ENCODE assay signal across 2 cellular contexts in genomic region chr18:31702449-31702848, GRCh38.
A peak's percentile ranks its signal among the peaks of the same experiment; 100 is the strongest.
TF ChIP-seq lines count a peak whose summit lies in the region.

No MANE protein-coding gene starts in this region.

TF ChIP-seq in GM23338, 12 proteins besides CTCF, POLR2A, EP300 and RAD21:
- no peak for TF ChIP-seq EZH2phosphoT487 (IDR thresholded peaks at IDR 0.05; ENCODE audit: unreplicated experiment)
- TF ChIP-seq POLR2AphosphoS5 (IDR thresholded peaks at IDR 0.05; ENCODE audit: low read depth), result no peak
- TF ChIP-seq JUNB (IDR thresholded peaks at IDR 0.05; ENCODE audit: unreplicated experiment), result no peak
- TF ChIP-seq ZNF462 (CRISPR knock-in tag; IDR thresholded peaks at IDR 0.05), result no peak
- TF ChIP-seq ZNF331 (CRISPR knock-in tag; IDR thresholded peaks at IDR 0.05; ENCODE audit: low read depth), result no peak
- no peak for TF ChIP-seq STAT1 (IDR thresholded peaks at IDR 0.05; ENCODE audit: unreplicated experiment)
- TF ChIP-seq ETS1 (IDR thresholded peaks at IDR 0.05), result no peak
- no peak for TF ChIP-seq ZNF114 (CRISPR knock-in tag; IDR thresholded peaks at IDR 0.05)
- no peak for TF ChIP-seq REST (IDR thresholded peaks at IDR 0.05; ENCODE audit: unreplicated experiment)
- no peak for TF ChIP-seq EZH2 (IDR thresholded peaks at IDR 0.05; ENCODE audit: low read depth, unreplicated experiment)
- TF ChIP-seq NANOG (IDR thresholded peaks at IDR 0.05; ENCODE audit: borderline replicate concordance), result no peak
- TF ChIP-seq CREB1 (CRISPR knock-in tag; IDR thresholded peaks at IDR 0.05; ENCODE audit: low read depth), result no peak

TF ChIP-seq in K562, 482 proteins besides CTCF, POLR2A, EP300 and RAD21 (continues in another document):
- no peak for TF ChIP-seq TFAP4 (CRISPR knock-in tag; IDR thresholded peaks at IDR 0.05; ENCODE audit: borderline replicate concordance)
- 0 out of 2 replicates have a peak, but pooled peaks have one; percentile 59 for TF ChIP-seq RREB1 (CRISPR knock-in tag; IDR thresholded peaks at IDR 0.05)
- TF ChIP-seq TRIM24 (IDR thresholded peaks at IDR 0.05), result peak in 1 of 2 experiments; percentile 62; a peak in 1 of 4 replicates
- no peak for TF ChIP-seq PHF21A (IDR thresholded peaks at IDR 0.05; ENCODE audit: borderline replicate concordance, low read depth)
- 0 out of 4 replicates have a peak, but pooled peaks of 1 of the 2 experiments have one; percentile 27 for TF ChIP-seq KDM1A (IDR thresholded peaks at IDR 0.05)
- no peak for TF ChIP-seq PRPF4 (IDR thresholded peaks at IDR 0.05; ENCODE audit: insufficient read depth, low read depth, low read length, poor library complexity, severe bottlenecking)
- no peak for TF ChIP-seq PKNOX1 (IDR thresholded peaks at IDR 0.05)
- peak; percentile 91 to 99 for TF ChIP-seq SRF (CRISPR knock-in tag; IDR thresholded peaks at IDR 0.05)
- TF ChIP-seq NR4A1 (CRISPR knock-in tag; IDR thresholded peaks at IDR 0.05), result no peak
- no peak for TF ChIP-seq NR4A1 (tag; IDR thresholded peaks at IDR 0.05)
- peak; percentile 76 for TF ChIP-seq FOSL1 (tag; conservative IDR thresholded peaks at IDR 0.05)
- TF ChIP-seq TEAD4 (IDR thresholded peaks at IDR 0.05; ENCODE audit: low read length), result peak; percentile 77; the same call in 1 of the 2 replicates
- no peak for TF ChIP-seq TEAD4 (CRISPR knock-in tag; IDR thresholded peaks at IDR 0.05; ENCODE audit: borderline replicate concordance)
- no peak for TF ChIP-seq ZNF316 (IDR thresholded peaks at IDR 0.05)
- TF ChIP-seq ZZZ3 (IDR thresholded peaks at IDR 0.05), result no peak
- peak; percentile 94 for TF ChIP-seq ZEB2 (IDR thresholded peaks at IDR 0.05)
- peak; percentile 43; the same call in 1 of the 2 replicates for TF ChIP-seq NFE2L1 (tag; IDR thresholded peaks at IDR 0.05; ENCODE audit: borderline replicate concordance, low read depth)
- no peak for TF ChIP-seq THRB (CRISPR knock-in tag; conservative IDR thresholded peaks at IDR 0.05)
- no peak for TF ChIP-seq CREB3 (tag; conservative IDR thresholded peaks at IDR 0.05; ENCODE audit: low read depth)
- TF ChIP-seq ZBTB11 (CRISPR knock-in tag; IDR thresholded peaks at IDR 0.05), result peak in 1 of 3 experiments; percentile 58; a peak in 2 of 6 replicates
- TF ChIP-seq E2F3 (CRISPR knock-in tag; IDR thresholded peaks at IDR 0.05), result no peak
- TF ChIP-seq HIVEP1 (CRISPR knock-in tag; IDR thresholded peaks at IDR 0.05), result no peak
- TF ChIP-seq CUX1 (CRISPR knock-in tag; IDR thresholded peaks at IDR 0.05), result no peak
- TF ChIP-seq MAFK (IDR thresholded peaks at IDR 0.05; ENCODE audit: low read length), result peak; percentile 61
- TF ChIP-seq TCF3 (CRISPR knock-in tag; IDR thresholded peaks at IDR 0.05), result peak; percentile 72
- TF ChIP-seq ZNF384 (IDR thresholded peaks at IDR 0.05; ENCODE audit: low read depth, low read length), result no peak
- no peak for TF ChIP-seq ZKSCAN8 (CRISPR knock-in tag; IDR thresholded peaks at IDR 0.05)
- TF ChIP-seq SNAPC5 (CRISPR knock-in tag; IDR thresholded peaks at IDR 0.05), result no peak
- TF ChIP-seq HDAC1 (IDR thresholded peaks at IDR 0.05), result no peak
- peak; percentile 49; the same call in 1 of the 2 replicates for TF ChIP-seq SMARCE1 (IDR thresholded peaks at IDR 0.05)
- TF ChIP-seq ETV1 (tag; conservative IDR thresholded peaks at IDR 0.05; ENCODE audit: low read depth), result no peak
- TF ChIP-seq FOXP1 (CRISPR knock-in tag; IDR thresholded peaks at IDR 0.05), result no peak
